Comparison of ENCODE assay signal across 14 cellular contexts in the genomic region with DNA sequence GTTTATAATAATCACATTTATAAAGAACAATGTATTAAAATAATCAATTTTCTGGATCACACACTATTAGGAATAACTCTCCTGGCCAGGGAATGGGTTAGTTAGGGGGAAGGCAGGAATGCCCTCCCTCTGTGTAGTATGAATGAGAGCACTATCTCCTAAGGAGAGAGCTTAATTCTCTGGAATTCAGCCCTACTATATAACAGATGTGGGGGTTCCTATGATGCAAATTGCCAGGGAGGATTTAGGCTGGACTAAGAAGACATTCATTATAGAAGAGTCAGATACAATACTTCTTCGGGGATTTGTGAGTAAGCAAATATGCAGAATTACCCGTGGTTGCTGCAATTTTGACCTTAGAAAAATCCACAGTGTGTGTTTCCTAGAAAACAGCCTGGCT.
DNase-seq lines count a peak whose midpoint lies in the region; FAIRE-seq and TF ChIP-seq lines count a peak whose summit lies in the region.
"Had no signal": no experiment of that assay in that cellular context is flagged by ENCODE, and none has a peak within 500 bp of the region (broad histone marks: within the 10 kb centered on the region; RNA-seq: fewer than 3 reads in every experiment).

No MANE protein-coding gene starts in this region.

- no peak overlapping the region for H2BK120ac ChIP-seq in H1 (replicated peaks; ENCODE audit: low read depth, low read length)

- TF ChIP-seq CTCF in H1 (IDR thresholded peaks at IDR 0.05; ENCODE audit: control extremely low read depth in 1 of 3, insufficient read depth in 1 of 3, low read depth in 1 of 3, low read length in 3 of 3), result no peak

- no peak overlapping the region for H2BK5ac ChIP-seq in H1 (ENCODE audit: low read depth, low read length)

- no peak overlapping the region for H2AFZ ChIP-seq in GM23248
- no peak overlapping the region for H2AFZ ChIP-seq in H1 (ENCODE audit: low read length)

- WGBS in GM23248 (ENCODE audit: low coverage in 1 of 2, low lambda C conversion rate in 2 of 2, missing lambda C conversion rate in 2 of 2), 2 experiments, result 4 to 10% methylated on average over 2 of the region's 2 CpGs
- WGBS in HUES64, result 16% methylated on average over 2 of the region's 2 CpGs
- WGBS in H1 (ENCODE audit: extremely low coverage in 1 of 2, insufficient coverage in 1 of 2, insufficient read length in 1 of 2, insufficient replicate concordance in 2 of 2, low coverage in 1 of 2, low lambda C conversion rate in 2 of 2, missing lambda C conversion rate in 1 of 2), 2 experiments, result 0% methylated on average over 2 of the region's 2 CpGs; no CpG with 5 or more reads in 1 of the 2 experiments

- H2BK20ac ChIP-seq in H1 (ENCODE audit: low read length), result no peak overlapping the region

- H3K27me3 ChIP-seq in GM23248 (replicated peaks; ENCODE audit: insufficient read depth) (no peaks in the 10 kb centered on the region), HUES64 (ENCODE audit: insufficient read depth, low read length) (no peaks in the 10 kb centered on the region), H1 (replicated peaks in 1 of 4; ENCODE audit: control insufficient read depth in 3 of 4, extremely low read depth in 1 of 4, insufficient read depth in 3 of 4, low read length in 3 of 4) (no peaks in the 10 kb centered on the region), iPS-18a (ENCODE audit: control insufficient read depth, insufficient read depth, low read length) (no peaks in the 10 kb centered on the region)

- TF ChIP-seq POLR2A in H1 (IDR thresholded peaks at IDR 0.05; ENCODE audit: control extremely low read depth in 1 of 2, low read depth in 2 of 2, low read length in 2 of 2), result no peak

- H3K4ac ChIP-seq in H1 (replicated peaks; ENCODE audit: insufficient read length, low read depth, low read length), result no peak overlapping the region

- no peak overlapping the region for H3K4me2 ChIP-seq in GM23248 (ENCODE audit: unreplicated experiment)
- peak overlapping the region in 1 of 2 experiments; percentile 54; a peak in 1 of 4 replicates for H3K4me2 ChIP-seq in H1 (ENCODE audit: insufficient read depth in 1 of 2, low read depth in 2 of 2, low read length in 2 of 2)

- POLR2A ChIA-PET in H1 (lab: Charles Lee; ENCODE audit: partially characterized antibody), result interaction anchor here (0.8 kb wide), 1 partner anchor 9 kb away, joined by 3 read pairs; no protein-coding TSS in a partner anchor

- H3K9me3 ChIP-seq in GM23248 (ENCODE audit: low read depth) (no peaks in the 10 kb centered on the region), HUES64 (ENCODE audit: insufficient read depth, low read depth, low read length) (peaks cover 14% of the 10 kb centered on the region; the same call in 1 of the 2 replicates), H1 (ENCODE audit: insufficient read depth in 2 of 2, low read depth in 1 of 2, low read length in 1 of 2) (peaks cover 6% of the 10 kb centered on the region in 2 experiments; a peak in 3 of 4 replicates), iPS-18a (ENCODE audit: control insufficient read depth, low read depth, low read length) (peaks cover 8% of the 10 kb centered on the region)

- H3K9me2 ChIP-seq in GM23248 (ENCODE audit: insufficient read depth), result no peaks in the 10 kb centered on the region

- no peak overlapping the region for H4K8ac ChIP-seq in H1 (ENCODE audit: extremely low read depth, insufficient read depth, low read length)

- peak; percentile 58 for FAIRE-seq in H1 (lab: Jason Lieb, UNC)
- FAIRE-seq: HTR-8/SVneo had no signal

- no peak overlapping the region for H3K56ac ChIP-seq in H1 (replicated peaks; ENCODE audit: insufficient read length, low read depth, low read length)

- peak overlapping the region; percentile 96 for H4K5ac ChIP-seq in H1 (ENCODE audit: insufficient read length, low read depth, low read length)

- in situ Hi-C loops in GM23248 (cut with MboI), result no loop called here

- H3K79me2 ChIP-seq in GM23248 (ENCODE audit: insufficient read depth), result no peaks in the 10 kb centered on the region
- H3K79me2 ChIP-seq in H1 (ENCODE audit: control insufficient read depth in 1 of 2, insufficient read depth in 2 of 2, low read length in 2 of 2), result no peaks in the 10 kb centered on the region

- H3K36me3 ChIP-seq in GM23248 (ENCODE audit: low read depth), result no peaks in the 10 kb centered on the region
- 0 out of 2 replicates have a peak, but pooled peaks cover 3% of the 10 kb centered on the region for H3K36me3 ChIP-seq in HUES64 (ENCODE audit: insufficient read depth, low read length)
- peaks cover 0 to 19% (median 0%) of the 10 kb centered on the region in 4 experiments; a peak in 1 of 8 replicates for H3K36me3 ChIP-seq in H1 (ENCODE audit: control insufficient read depth in 2 of 4, insufficient read depth in 4 of 4, low read length in 3 of 4)
- no peaks in the 10 kb centered on the region for H3K36me3 ChIP-seq in iPS-18a (ENCODE audit: control insufficient read depth, low read depth, low read length)

- no peak overlapping the region for H2BK15ac ChIP-seq in H1 (ENCODE audit: low read length)

- H2BK12ac ChIP-seq in H1 (ENCODE audit: low read depth, low read length), result no peak overlapping the region

- no peaks in the 10 kb centered on the region for H3F3A ChIP-seq in GM23248 (ENCODE audit: insufficient read depth)

- no peak overlapping the region for H4K91ac ChIP-seq in H1 (replicated peaks; ENCODE audit: insufficient read length, low read length)

- DNase-seq in GM23248 (peak; percentile 19), H1 (ENCODE audit: low read depth in 1 of 2, low spot score in 2 of 2) (peak in 1 of 2 experiments; percentile 46), COLO829 (ENCODE audit: low spot score) (no peak), DMS 273 treated with DMSO at 0.1 percent for 48 hours (lab: John Stamatoyannopoulos, UW) (no peak), epidermal melanocyte (ENCODE audit: insufficient read length, low spot score) (no peak), SW480 (ENCODE audit: low spot score) (no peak)
- DNase-seq: KBM-7, NCI-H1092, NCI-H187, NCI-H446 treated with DMSO at 0.1 percent for 48 hours, NCI-H748 treated with DMSO at 0.1 percent for 48 hours had no signal

- H3K23me2 ChIP-seq in H1 (ENCODE audit: low read depth, low read length), result no peaks in the 10 kb centered on the region

- no peak overlapping the region for H3K27ac ChIP-seq in GM23248
- H3K27ac ChIP-seq in HUES64 (ENCODE audit: low read depth, low read length), result peak overlapping the region; percentile 95
- H3K27ac ChIP-seq in H1 (ENCODE audit: low read depth, low read length), result peak overlapping the region; percentile 28; the same call in 1 of the 2 replicates
- H3K27ac ChIP-seq in iPS-18a (ENCODE audit: low read length), result peak overlapping the region; percentile 93

- H3K23ac ChIP-seq in H1 (ENCODE audit: insufficient read length), result no peak overlapping the region

- H2AK5ac ChIP-seq in H1 (ENCODE audit: low read depth, low read length), result no peak overlapping the region

- CTCF ChIA-PET in H1 (lab: Charles Lee; ENCODE audit: partially characterized antibody), result no interaction called here

- no peak overlapping the region for H3K4me3 ChIP-seq in GM23248
- H3K4me3 ChIP-seq in HUES64 (ENCODE audit: low read length), result peak overlapping the region; percentile 20; the same call in 1 of the 2 replicates
- peak overlapping the region in 1 of 4 experiments; percentile 48; a peak in 2 of 8 replicates for H3K4me3 ChIP-seq in H1 (ENCODE audit: extremely low read depth in 1 of 4, insufficient read depth in 2 of 4, low read depth in 3 of 4, low read length in 4 of 4)
- H3K4me3 ChIP-seq in iPS-18a (ENCODE audit: low read length), result peak overlapping the region; percentile 48

- no peak overlapping the region for H3K14ac ChIP-seq in H1 (ENCODE audit: insufficient read length)

- no peak overlapping the region for H3K18ac ChIP-seq in H1 (ENCODE audit: extremely low read depth, low read length)

- TF ChIP-seq RAD21 in H1 (IDR thresholded peaks at IDR 0.05 in 1 of 2, conservative IDR thresholded peaks at IDR 0.05 in 1 of 2; ENCODE audit: low read depth in 2 of 2, low read length in 2 of 2), result no peak; a peak in 1 of 4 replicates

- peak in 1 of 2 experiments; percentile 86; a peak in 1 of 3 replicates for TF ChIP-seq EP300 in H1 (IDR thresholded peaks at IDR 0.05; ENCODE audit: borderline replicate concordance in 1 of 2, low read depth in 2 of 2, low read length in 2 of 2)

- H4K20me1 ChIP-seq in GM23248 (ENCODE audit: insufficient read depth) (no peaks in the 10 kb centered on the region), H1 (replicated peaks in 1 of 2; ENCODE audit: control insufficient read depth in 1 of 2, insufficient read depth in 2 of 2, low read length in 2 of 2) (no peaks in the 10 kb centered on the region)

- no peak overlapping the region for H3K9ac ChIP-seq in GM23248
- peak overlapping the region; percentile 59 for H3K9ac ChIP-seq in HUES64 (ENCODE audit: low read depth, low read length)
- H3K9ac ChIP-seq in H1 (replicated peaks in 1 of 4; ENCODE audit: extremely low read depth in 1 of 4, low read depth in 3 of 4, low read length in 3 of 4), result no peak overlapping the region
- peak overlapping the region; percentile 56 for H3K9ac ChIP-seq in iPS-18a (ENCODE audit: low read length)

- no peaks in the 10 kb centered on the region for H3K4me1 ChIP-seq in GM23248 (ENCODE audit: insufficient read depth)
- peaks cover 28% of the 10 kb centered on the region for H3K4me1 ChIP-seq in HUES64 (ENCODE audit: insufficient read depth, low read length)
- H3K4me1 ChIP-seq in H1 (replicated peaks in 1 of 4; ENCODE audit: control insufficient read depth in 3 of 4, insufficient read depth in 4 of 4, low read length in 3 of 4), result peaks cover 0 to 9% (median 0%) of the 10 kb centered on the region in 4 experiments; a peak in 3 of 7 replicates
- H3K4me1 ChIP-seq in iPS-18a (ENCODE audit: control insufficient read depth, low read depth, low read length), result peaks cover 27% of the 10 kb centered on the region

- no peaks in the 10 kb centered on the region for H3K79me1 ChIP-seq in H1 (ENCODE audit: low read depth, low read length)

TF ChIP-seq in H1, 55 proteins besides CTCF, POLR2A, EP300 and RAD21 (continues in another document):
- peak in 1 of 2 experiments; percentile 85 for TF ChIP-seq BCL11A (IDR thresholded peaks at IDR 0.05; ENCODE audit: low read depth in 2 of 2, low read length in 2 of 2)
- no peak for TF ChIP-seq JUN (IDR thresholded peaks at IDR 0.05; ENCODE audit: low read depth, low read length)
- no peak for TF ChIP-seq TAF7 (optimal IDR thresholded peaks at IDR 0.05; ENCODE audit: borderline replicate concordance, low read depth, low read length)
- TF ChIP-seq SP1 (IDR thresholded peaks at IDR 0.05; ENCODE audit: low read depth, low read length), result peak; percentile 68; the same call in 1 of the 2 replicates
- TF ChIP-seq RXRA (IDR thresholded peaks at IDR 0.05; ENCODE audit: insufficient read depth, low read depth, low read length), result no peak
- peak; percentile 19 for TF ChIP-seq ASH2L (IDR thresholded peaks at IDR 0.05; ENCODE audit: low read length)
- no peak for TF ChIP-seq CBX5 (IDR thresholded peaks at IDR 0.05; ENCODE audit: low read depth, low read length)
- peak; percentile 93 for TF ChIP-seq TCF12 (IDR thresholded peaks at IDR 0.05; ENCODE audit: low read depth, low read length)
- 0 out of 2 replicates have a peak, but pooled peaks have one; percentile 33 for TF ChIP-seq CEBPB (IDR thresholded peaks at IDR 0.05; ENCODE audit: low read depth, low read length)

Comparison
In these comparisons a context has a peak if more than half of its experiments do, and no peak if none do; other contexts are left out.
1. H3K9ac ChIP-seq: peak in HUES64 (single experiment) and iPS-18a (single experiment); none in GM23248 (single experiment) and H1 (0 of 4).